1 cellular context compared by ENCODE assay signal in genomic region chr2:11505652-11506610, GRCh38.
TF ChIP-seq lines count a peak whose summit lies in the region.

No MANE protein-coding gene starts in this region.

TF ChIP-seq in HepG2, 621 proteins besides CTCF, POLR2A, EP300 and RAD21 (continued from another document and continues in another):
- peak; percentile 100 for TF ChIP-seq ZBTB39 (CRISPR knock-in tag; IDR thresholded peaks at IDR 0.05)
- TF ChIP-seq JDP2 (CRISPR knock-in tag; IDR thresholded peaks at IDR 0.05; ENCODE audit: borderline replicate concordance), result no peak
- TF ChIP-seq ZNF205 (CRISPR knock-in tag; IDR thresholded peaks at IDR 0.05), result peak; percentile 98
- no peak; the same call in 1 of the 2 replicates for TF ChIP-seq RFXAP (CRISPR knock-in tag; IDR thresholded peaks at IDR 0.05; ENCODE audit: borderline replicate concordance)
- no peak for TF ChIP-seq ZNF234 (CRISPR knock-in tag; conservative IDR thresholded peaks at IDR 0.05)
- TF ChIP-seq GABPA (IDR thresholded peaks at IDR 0.05; ENCODE audit: low read depth, low read length), result no peak
- TF ChIP-seq GABPA (CRISPR knock-in tag; IDR thresholded peaks at IDR 0.05; ENCODE audit: low read depth), result peak; percentile 55; the same call in 1 of the 2 replicates
- 0 out of 2 replicates have a peak, but pooled peaks have one; percentile 25 for TF ChIP-seq ZNF441 (CRISPR knock-in tag; IDR thresholded peaks at IDR 0.05; ENCODE audit: borderline replicate concordance)
- peak; percentile 76 for TF ChIP-seq ZNF746 (CRISPR knock-in tag; IDR thresholded peaks at IDR 0.05)
- peak; percentile 95 for TF ChIP-seq ZNF501 (CRISPR knock-in tag; IDR thresholded peaks at IDR 0.05)
- TF ChIP-seq, protein P1, sequence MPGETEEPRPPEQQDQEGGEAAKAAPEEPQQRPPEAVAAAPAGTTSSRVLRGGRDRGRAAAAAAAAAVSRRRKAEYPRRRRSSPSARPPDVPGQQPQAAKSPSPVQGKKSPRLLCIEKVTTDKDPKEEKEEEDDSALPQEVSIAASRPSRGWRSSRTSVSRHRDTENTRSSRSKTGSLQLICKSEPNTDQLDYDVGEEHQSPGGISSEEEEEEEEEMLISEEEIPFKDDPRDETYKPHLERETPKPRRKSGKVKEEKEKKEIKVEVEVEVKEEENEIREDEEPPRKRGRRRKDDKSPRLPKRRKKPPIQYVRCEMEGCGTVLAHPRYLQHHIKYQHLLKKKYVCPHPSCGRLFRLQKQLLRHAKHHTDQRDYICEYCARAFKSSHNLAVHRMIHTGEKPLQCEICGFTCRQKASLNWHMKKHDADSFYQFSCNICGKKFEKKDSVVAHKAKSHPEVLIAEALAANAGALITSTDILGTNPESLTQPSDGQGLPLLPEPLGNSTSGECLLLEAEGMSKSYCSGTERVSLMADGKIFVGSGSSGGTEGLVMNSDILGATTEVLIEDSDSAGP (CRISPR knock-in tag; IDR thresholded peaks at IDR 0.05; ENCODE audit: borderline replicate concordance), result peak; percentile 83
- no peak for TF ChIP-seq ZNF382 (CRISPR knock-in tag; IDR thresholded peaks at IDR 0.05; ENCODE audit: borderline replicate concordance)
- TF ChIP-seq, protein P2, sequence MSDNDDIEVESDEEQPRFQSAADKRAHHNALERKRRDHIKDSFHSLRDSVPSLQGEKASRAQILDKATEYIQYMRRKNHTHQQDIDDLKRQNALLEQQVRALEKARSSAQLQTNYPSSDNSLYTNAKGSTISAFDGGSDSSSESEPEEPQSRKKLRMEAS (IDR thresholded peaks at IDR 0.05), result peak; percentile 98
- peak; percentile 88 for TF ChIP-seq ZGPAT (CRISPR knock-in tag; IDR thresholded peaks at IDR 0.05)
- TF ChIP-seq, protein P3, sequence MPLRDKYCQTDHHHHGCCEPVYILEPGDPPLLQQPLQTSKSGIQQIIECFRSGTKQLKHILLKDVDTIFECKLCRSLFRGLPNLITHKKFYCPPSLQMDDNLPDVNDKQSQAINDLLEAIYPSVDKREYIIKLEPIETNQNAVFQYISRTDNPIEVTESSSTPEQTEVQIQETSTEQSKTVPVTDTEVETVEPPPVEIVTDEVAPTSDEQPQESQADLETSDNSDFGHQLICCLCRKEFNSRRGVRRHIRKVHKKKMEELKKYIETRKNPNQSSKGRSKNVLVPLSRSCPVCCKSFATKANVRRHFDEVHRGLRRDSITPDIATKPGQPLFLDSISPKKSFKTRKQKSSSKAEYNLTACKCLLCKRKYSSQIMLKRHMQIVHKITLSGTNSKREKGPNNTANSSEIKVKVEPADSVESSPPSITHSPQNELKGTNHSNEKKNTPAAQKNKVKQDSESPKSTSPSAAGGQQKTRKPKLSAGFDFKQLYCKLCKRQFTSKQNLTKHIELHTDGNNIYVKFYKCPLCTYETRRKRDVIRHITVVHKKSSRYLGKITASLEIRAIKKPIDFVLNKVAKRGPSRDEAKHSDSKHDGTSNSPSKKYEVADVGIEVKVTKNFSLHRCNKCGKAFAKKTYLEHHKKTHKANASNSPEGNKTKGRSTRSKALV (CRISPR knock-in tag; IDR thresholded peaks at IDR 0.05), result peak; percentile 81; the same call in 1 of the 2 replicates
- TF ChIP-seq, protein P4, sequence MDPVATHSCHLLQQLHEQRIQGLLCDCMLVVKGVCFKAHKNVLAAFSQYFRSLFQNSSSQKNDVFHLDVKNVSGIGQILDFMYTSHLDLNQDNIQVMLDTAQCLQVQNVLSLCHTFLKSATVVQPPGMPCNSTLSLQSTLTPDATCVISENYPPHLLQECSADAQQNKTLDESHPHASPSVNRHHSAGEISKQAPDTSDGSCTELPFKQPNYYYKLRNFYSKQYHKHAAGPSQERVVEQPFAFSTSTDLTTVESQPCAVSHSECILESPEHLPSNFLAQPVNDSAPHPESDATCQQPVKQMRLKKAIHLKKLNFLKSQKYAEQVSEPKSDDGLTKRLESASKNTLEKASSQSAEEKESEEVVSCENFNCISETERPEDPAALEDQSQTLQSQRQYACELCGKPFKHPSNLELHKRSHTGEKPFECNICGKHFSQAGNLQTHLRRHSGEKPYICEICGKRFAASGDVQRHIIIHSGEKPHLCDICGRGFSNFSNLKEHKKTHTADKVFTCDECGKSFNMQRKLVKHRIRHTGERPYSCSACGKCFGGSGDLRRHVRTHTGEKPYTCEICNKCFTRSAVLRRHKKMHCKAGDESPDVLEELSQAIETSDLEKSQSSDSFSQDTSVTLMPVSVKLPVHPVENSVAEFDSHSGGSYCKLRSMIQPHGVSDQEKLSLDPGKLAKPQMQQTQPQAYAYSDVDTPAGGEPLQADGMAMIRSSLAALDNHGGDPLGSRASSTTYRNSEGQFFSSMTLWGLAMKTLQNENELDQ (CRISPR knock-in tag; IDR thresholded peaks at IDR 0.05; ENCODE audit: borderline replicate concordance), result no peak
- no peak for TF ChIP-seq ZNF776 (CRISPR knock-in tag; IDR thresholded peaks at IDR 0.05)
- TF ChIP-seq MYC (CRISPR knock-in tag; IDR thresholded peaks at IDR 0.05; ENCODE audit: borderline replicate concordance), result peak; percentile 95
- TF ChIP-seq ZNF280D (CRISPR knock-in tag; IDR thresholded peaks at IDR 0.05), result no peak; the same call in none of the 2 replicates
- TF ChIP-seq ZNF781 (CRISPR knock-in tag; IDR thresholded peaks at IDR 0.05; ENCODE audit: borderline replicate concordance, not compliant biosample characterization), result peak; percentile 93
- peak; percentile 83 for TF ChIP-seq LCORL (IDR thresholded peaks at IDR 0.05)
- peak; percentile 94 for TF ChIP-seq LCORL (CRISPR knock-in tag; IDR thresholded peaks at IDR 0.05)
- TF ChIP-seq NFE2 (CRISPR knock-in tag; IDR thresholded peaks at IDR 0.05), result no peak
- TF ChIP-seq, protein P5, sequence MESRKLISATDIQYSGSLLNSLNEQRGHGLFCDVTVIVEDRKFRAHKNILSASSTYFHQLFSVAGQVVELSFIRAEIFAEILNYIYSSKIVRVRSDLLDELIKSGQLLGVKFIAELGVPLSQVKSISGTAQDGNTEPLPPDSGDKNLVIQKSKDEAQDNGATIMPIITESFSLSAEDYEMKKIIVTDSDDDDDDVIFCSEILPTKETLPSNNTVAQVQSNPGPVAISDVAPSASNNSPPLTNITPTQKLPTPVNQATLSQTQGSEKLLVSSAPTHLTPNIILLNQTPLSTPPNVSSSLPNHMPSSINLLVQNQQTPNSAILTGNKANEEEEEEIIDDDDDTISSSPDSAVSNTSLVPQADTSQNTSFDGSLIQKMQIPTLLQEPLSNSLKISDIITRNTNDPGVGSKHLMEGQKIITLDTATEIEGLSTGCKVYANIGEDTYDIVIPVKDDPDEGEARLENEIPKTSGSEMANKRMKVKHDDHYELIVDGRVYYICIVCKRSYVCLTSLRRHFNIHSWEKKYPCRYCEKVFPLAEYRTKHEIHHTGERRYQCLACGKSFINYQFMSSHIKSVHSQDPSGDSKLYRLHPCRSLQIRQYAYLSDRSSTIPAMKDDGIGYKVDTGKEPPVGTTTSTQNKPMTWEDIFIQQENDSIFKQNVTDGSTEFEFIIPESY (CRISPR knock-in tag; IDR thresholded peaks at IDR 0.05), result peak; percentile 68; the same call in 1 of the 2 replicates
- TF ChIP-seq HNF4A (CRISPR knock-in tag; IDR thresholded peaks at IDR 0.05), result peak; percentile 89
- no peak for TF ChIP-seq KIAA2018 (CRISPR knock-in tag; IDR thresholded peaks at IDR 0.05; ENCODE audit: borderline replicate concordance)
- TF ChIP-seq CCDC6 (CRISPR knock-in tag; IDR thresholded peaks at IDR 0.05), result peak; percentile 70; the same call in 1 of the 2 replicates
- TF ChIP-seq ZNF17 (CRISPR knock-in tag; IDR thresholded peaks at IDR 0.05), result no peak
- TF ChIP-seq TMF1 (CRISPR knock-in tag; IDR thresholded peaks at IDR 0.05; ENCODE audit: low read depth), result no peak; the same call in none of the 2 replicates
- TF ChIP-seq ZNF709 (CRISPR knock-in tag; IDR thresholded peaks at IDR 0.05), result no peak
- TF ChIP-seq TP53 (CRISPR knock-in tag; conservative IDR thresholded peaks at IDR 0.05), result 0 out of 2 replicates have a peak, but pooled peaks have one; percentile 41
- TF ChIP-seq ZZZ3 (CRISPR knock-in tag; IDR thresholded peaks at IDR 0.05; ENCODE audit: borderline replicate concordance), result no peak
- peak; percentile 11 for TF ChIP-seq YY1 (IDR thresholded peaks at IDR 0.05; ENCODE audit: insufficient read depth, insufficient replicate concordance, low read depth, low read length)
